In the genomic region with DNA sequence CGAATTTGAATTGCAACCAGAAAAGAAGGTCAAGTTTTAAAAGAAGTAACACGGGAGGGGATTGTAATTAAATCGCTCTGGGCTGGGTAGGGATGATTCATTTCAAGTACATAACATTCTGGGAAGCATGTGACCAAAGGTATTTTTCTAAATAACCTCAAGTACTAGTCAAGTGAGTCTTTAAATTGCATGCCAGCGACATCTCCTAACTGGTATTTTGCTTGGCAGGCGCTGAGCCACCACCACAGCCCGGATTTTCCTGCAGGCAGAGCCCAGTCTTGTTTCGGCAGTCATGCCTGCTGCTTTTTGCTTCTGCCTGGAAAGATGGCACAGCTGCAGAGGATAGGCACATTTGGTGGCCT, we compare ENCODE assay signal across 10 cellular contexts. TPM values are rescaled to one million over a fixed set of nuclear protein-coding genes. Genes with fewer than 3 reads are reported as not detected.
DNase-seq lines count a peak whose midpoint lies in the region; ATAC-seq and TF ChIP-seq lines count a peak whose summit lies in the region.
"Had no signal": no experiment of that assay in that cellular context is flagged by ENCODE, and none has a peak within 500 bp of the region (broad histone marks: within the 10 kb centered on the region; RNA-seq: fewer than 3 reads in every experiment).

No MANE protein-coding gene starts in this region.

- peak; percentile 49 for DNase-seq in AG04450 (ENCODE audit: low read depth, low spot score)
- peak; percentile 89 for DNase-seq in MG63
- peak; percentile 87 for DNase-seq in dedifferentiated amniotic fluid mesenchymal stem cell (ENCODE audit: extremely low spot score)
- peak; percentile 34 for DNase-seq in mesenchymal stem cell
- no peak for DNase-seq in 8988T
- no peak for DNase-seq in NCI-H524 treated with DMSO at 0.1 percent for 48 hours (lab: John Stamatoyannopoulos, UW)
- no peak for DNase-seq in stimulated activated CD8-positive, alpha-beta memory T cell treated with anti-CD3 and anti-CD28 coated beads, Interleukin-4, amount 100 ng/mL, for 48 hours
- DNase-seq: DMS 273 treated with DMSO at 0.1 percent for 48 hours, KBM-7 had no signal

- no peaks in the 10 kb centered on the region for H3K79me1 ChIP-seq in mesenchymal stem cell (replicated peaks; ENCODE audit: low read length, poor library complexity, severe bottlenecking)

- no peak overlapping the region for H2BK15ac ChIP-seq in mesenchymal stem cell (ENCODE audit: low read depth, poor library complexity, severe bottlenecking)

- H3K14ac ChIP-seq in mesenchymal stem cell (ENCODE audit: low read length in 2 of 2): peak overlapping the region in 1 of 2 experiments; percentile 68

- no peak overlapping the region for H2BK120ac ChIP-seq in mesenchymal stem cell (ENCODE audit: low read depth, low read length)

- H3K4me3 ChIP-seq in AG04450 (ENCODE audit: low read depth, low read length) (no peak overlapping the region), MG63 (no peak overlapping the region), mesenchymal stem cell (ENCODE audit: insufficient read depth in 1 of 2, low read depth in 1 of 2, low read length in 2 of 2) (no peak overlapping the region)

- no peaks in the 10 kb centered on the region for H3K36me3 ChIP-seq in MG63
- no peaks in the 10 kb centered on the region for H3K36me3 ChIP-seq in mesenchymal stem cell (ENCODE audit: control insufficient read depth in 1 of 2, insufficient read depth in 2 of 2, low read depth in 1 of 2, low read length in 2 of 2)

- no peak overlapping the region for H2AFZ ChIP-seq in mesenchymal stem cell (ENCODE audit: low read depth, low read length)

- H3K4ac ChIP-seq in mesenchymal stem cell (ENCODE audit: low read depth in 1 of 2, low read length in 2 of 2): no peak overlapping the region

- H3K4me1 ChIP-seq in mesenchymal stem cell (ENCODE audit: control insufficient read depth, insufficient read depth, low read depth, low read length): peaks cover 11% of the 10 kb centered on the region

- H3K27ac ChIP-seq in AG04450 (ENCODE audit: low read depth, low read length) (peak overlapping the region; percentile 48), mesenchymal stem cell (ENCODE audit: low read length, poor library complexity, severe bottlenecking) (no peak overlapping the region)

- H2BK12ac ChIP-seq in mesenchymal stem cell (ENCODE audit: low read length in 2 of 2): peak overlapping the region in 1 of 2 experiments; percentile 71

- no peak overlapping the region for H3K9ac ChIP-seq in mesenchymal stem cell (ENCODE audit: low read length)

- no peak overlapping the region for H4K91ac ChIP-seq in mesenchymal stem cell (ENCODE audit: low read length)

- H3K27me3 ChIP-seq in AG04450 (ENCODE audit: control insufficient read depth, insufficient read depth, low read length) (no peaks in the 10 kb centered on the region), MG63 (no peaks in the 10 kb centered on the region), mesenchymal stem cell (ENCODE audit: control insufficient read depth in 1 of 2, insufficient read depth in 1 of 2, low read length in 2 of 2) (no peaks in the 10 kb centered on the region)

- 62% methylated on average over 7 of the region's 7 CpGs for WGBS in mesenchymal stem cell

- ATAC-seq in HG03039 (IDR thresholded peaks at IDR 0.05; ENCODE audit: unreplicated experiment): no peak

- no peak overlapping the region for H3K4me2 ChIP-seq in mesenchymal stem cell (ENCODE audit: low read length, poor library complexity, severe bottlenecking)

- H3K9me3 ChIP-seq in AG04450 (ENCODE audit: control insufficient read depth, insufficient read depth, low read length) (no peaks in the 10 kb centered on the region; the same call in 1 of the 2 replicates), MG63 (no peaks in the 10 kb centered on the region), mesenchymal stem cell (ENCODE audit: control insufficient read depth, low read length) (no peaks in the 10 kb centered on the region)

- H2AK5ac ChIP-seq in mesenchymal stem cell (ENCODE audit: low read length, severe bottlenecking): no peak overlapping the region

- TF ChIP-seq CTCF in AG04450 (IDR thresholded peaks at IDR 0.05; ENCODE audit: low read depth, low read length): no peak

- no peak overlapping the region for H3K23ac ChIP-seq in mesenchymal stem cell (ENCODE audit: low read length in 2 of 2)

- H4K8ac ChIP-seq in mesenchymal stem cell (ENCODE audit: low read length): no peak overlapping the region

- CTCF ChIA-PET in AG04450 (lab: Charles Lee): no interaction called here

- peak overlapping the region in 1 of 2 experiments; percentile 50 for H3K18ac ChIP-seq in mesenchymal stem cell (ENCODE audit: low read depth in 1 of 2, low read length in 2 of 2)

- no peak overlapping the region for H2BK5ac ChIP-seq in mesenchymal stem cell (ENCODE audit: low read depth, low read length, poor library complexity, severe bottlenecking)

- POLR2A ChIA-PET in AG04450 (lab: Yijun Ruan, JAX): no interaction called here

RNA-seq across cellular contexts. Expression of gene NPAS2, which starts 33.7 kb away (rescaled TPM):
- polyA plus RNA-seq in AG04450 (2011; rRNA removed): 13.5 and 19.3 TPM in 2 replicates
- polyA minus RNA-seq in AG04450 (2011; rRNA and poly(A)+ RNA removed): 21.5 TPM in 2 replicates
- total RNA-seq in MG63 (2014; rRNA removed; shearing (Covaris generic); ENCODE audit: low replicate concordance): 0.07 and 0.16 TPM in 2 replicates
- 21.4 TPM for polyA plus RNA-seq in mesenchymal stem cell (2013, experiment 1 of 2)
- 22.4 TPM for polyA plus RNA-seq in mesenchymal stem cell (2013, experiment 2 of 2)

Comparison
In these comparisons a context has a peak if more than half of its experiments do, and no peak if none do; other contexts are left out.
1. DNase-seq: peak in AG04450 (single experiment), MG63 (single experiment), dedifferentiated amniotic fluid mesenchymal stem cell (single experiment) and mesenchymal stem cell (single experiment); none in 8988T (single experiment), NCI-H524 treated with DMSO at 0.1 percent for 48 hours (single experiment) and stimulated activated CD8-positive, alpha-beta memory T cell treated with anti-CD3 and anti-CD28 coated beads, Interleukin-4, amount 100 ng/mL, for 48 hours (single experiment).